In the genomic region with DNA sequence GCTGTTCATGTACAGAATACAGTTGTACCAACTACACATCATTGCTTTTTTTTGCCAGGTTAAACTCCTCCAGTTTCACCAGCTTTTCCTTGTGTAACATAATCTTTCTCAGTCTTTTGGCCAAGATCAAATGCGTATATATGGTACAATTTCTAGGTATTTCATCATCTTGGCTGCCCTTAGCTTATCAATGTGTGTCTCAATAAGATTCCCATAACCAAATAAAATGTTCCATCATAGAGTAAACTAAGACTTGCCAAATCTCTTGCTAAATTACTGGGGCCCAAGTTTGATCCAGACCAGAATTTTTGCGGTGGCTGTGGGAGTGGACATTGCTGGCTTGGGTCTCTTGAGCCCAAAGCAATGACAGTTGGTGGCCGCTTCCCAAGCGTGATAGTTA, we compare ENCODE assay signal across 19 cellular contexts. TPM values are rescaled to one million over a fixed set of nuclear protein-coding genes. Genes with fewer than 3 reads are reported as not detected.
DNase-seq lines count a peak whose midpoint lies in the region; ATAC-seq, FAIRE-seq and TF ChIP-seq lines count a peak whose summit lies in the region.
"Had no signal": no experiment of that assay in that cellular context is flagged by ENCODE, and none has a peak within 500 bp of the region (broad histone marks: within the 10 kb centered on the region; RNA-seq: fewer than 3 reads in every experiment).

No MANE protein-coding gene starts in this region.

- H3K4me2 ChIP-seq in Karpas-422 (ENCODE audit: low read depth, low read length, poor library complexity, severe bottlenecking) (no peak overlapping the region), GM23248 (ENCODE audit: unreplicated experiment) (no peak overlapping the region)
- H3K4me2 ChIP-seq: BLaER1 treated with 17β-estradiol and CSF1 and Interleukin-3, amounts not matched to agents 10 nM and 100 nM; GM23338 had no signal

- no peaks in the 10 kb centered on the region for H3K36me3 ChIP-seq in Karpas-422 (ENCODE audit: insufficient read depth, low read length)
- H3K36me3 ChIP-seq in GM23248 (ENCODE audit: low read depth) = no peaks in the 10 kb centered on the region
- H3K36me3 ChIP-seq in mucosa of descending colon (ENCODE audit: low read depth) = no peaks in the 10 kb centered on the region
- H3K36me3 ChIP-seq: BLaER1 treated with 17β-estradiol and CSF1 and Interleukin-3, amounts not matched to agents 10 nM and 100 nM had no signal

- H3K79me2 ChIP-seq in Karpas-422 (ENCODE audit: low read length) (no peaks in the 10 kb centered on the region), GM23248 (ENCODE audit: insufficient read depth) (no peaks in the 10 kb centered on the region)

- no peak for TF ChIP-seq POLR2A in GM12892 (IDR thresholded peaks at IDR 0.05; ENCODE audit: low read depth, low read length)

- WGBS in GM23248 (ENCODE audit: low coverage in 1 of 2, low lambda C conversion rate in 2 of 2, missing lambda C conversion rate in 2 of 2), 2 experiments = 91 to 99% methylated on average over 4 of the region's 4 CpGs

- no peak overlapping the region for H3K9ac ChIP-seq in Karpas-422 (ENCODE audit: low read length)
- H3K9ac ChIP-seq in GM23248 = no peak overlapping the region
- H3K9ac ChIP-seq: BLaER1 treated with 17β-estradiol and CSF1 and Interleukin-3, amounts not matched to agents 10 nM and 100 nM had no signal

- H4K20me1 ChIP-seq in Karpas-422 (ENCODE audit: insufficient read depth, low read depth, low read length) (no peaks in the 10 kb centered on the region), GM23248 (ENCODE audit: insufficient read depth) (no peaks in the 10 kb centered on the region)
- H4K20me1 ChIP-seq: BLaER1 treated with 17β-estradiol and CSF1 and Interleukin-3, amounts not matched to agents 10 nM and 100 nM had no signal

- no peak for TF ChIP-seq CTCF in mucosa of descending colon (IDR thresholded peaks at IDR 0.05)

- no peaks in the 10 kb centered on the region for H3F3A ChIP-seq in GM23248 (ENCODE audit: insufficient read depth)

- intact Hi-C loops in mucosa of descending colon (cut with DNase I, micrococcal nuclease) = no loop called here

- H3K9me2 ChIP-seq in Karpas-422 (replicated peaks; ENCODE audit: insufficient read depth, low read length) (no peaks in the 10 kb centered on the region), GM23248 (ENCODE audit: insufficient read depth) (no peaks in the 10 kb centered on the region)

- H3K27ac ChIP-seq in Karpas-422 (ENCODE audit: low read length) (no peak overlapping the region), GM23248 (no peak overlapping the region)
- H3K27ac ChIP-seq: BLaER1 treated with 17β-estradiol and CSF1 and Interleukin-3, amounts not matched to agents 10 nM and 100 nM had no signal

- H3K4me3 ChIP-seq in Karpas-422 (ENCODE audit: low read length) (no peak overlapping the region), GM23248 (no peak overlapping the region), mucosa of descending colon (no peak overlapping the region)
- H3K4me3 ChIP-seq: BLaER1 treated with 17β-estradiol and CSF1 and Interleukin-3, amounts not matched to agents 10 nM and 100 nM; GM12878; GM23338 had no signal

- H3K9me3 ChIP-seq in Karpas-422 (ENCODE audit: low read length) (no peaks in the 10 kb centered on the region), GM23248 (ENCODE audit: low read depth) (no peaks in the 10 kb centered on the region), mucosa of descending colon (no peaks in the 10 kb centered on the region)
- H3K9me3 ChIP-seq: BLaER1 treated with 17β-estradiol and CSF1 and Interleukin-3, amounts not matched to agents 10 nM and 100 nM had no signal

- FAIRE-seq in GM12892 (lab: Jason Lieb, UNC) = peak; percentile 56
- FAIRE-seq: GM12878, GM19239, H54, HTR-8/SVneo had no signal

- in situ Hi-C loops in GM23248 (cut with MboI) = no loop called here

- no peak for DNase-seq in GM12892 (ENCODE audit: insufficient read length)
- peak; percentile 6 for DNase-seq in Karpas-422
- DNase-seq in fibroblast of gingiva (ENCODE audit: low read depth) = peak; percentile 21
- no peak for DNase-seq in left lobe of liver (ENCODE audit: low spot score)
- DNase-seq in GM23248 = no peak
- no peak for DNase-seq in mucosa of descending colon
- DNase-seq in COLO829 (ENCODE audit: low spot score) = no peak
- DNase-seq: CD8-positive, alpha-beta T cell; COR-L47; DMS 273 treated with DMSO at 0.1 percent for 48 hours; DND-41; EL; HCEC 1CT had no signal

- no peaks in the 10 kb centered on the region for H3K4me1 ChIP-seq in Karpas-422 (ENCODE audit: low read length)
- no peaks in the 10 kb centered on the region for H3K4me1 ChIP-seq in GM23248 (ENCODE audit: insufficient read depth)
- no peaks in the 10 kb centered on the region for H3K4me1 ChIP-seq in mucosa of descending colon (ENCODE audit: low read depth)

- ATAC-seq in left lobe of liver = peak; percentile 44
- no peak for ATAC-seq in mucosa of descending colon
- ATAC-seq: CD8-positive, alpha-beta T cell; GM12878; GM23338 had no signal

- no peak overlapping the region for H2AFZ ChIP-seq in Karpas-422 (ENCODE audit: low read length)
- no peak overlapping the region for H2AFZ ChIP-seq in GM23248
- H2AFZ ChIP-seq: GM23338 had no signal

- H3K27me3 ChIP-seq in Karpas-422 (ENCODE audit: low read length) = no peaks in the 10 kb centered on the region
- H3K27me3 ChIP-seq in GM23248 (replicated peaks; ENCODE audit: insufficient read depth) = no peaks in the 10 kb centered on the region
- H3K27me3 ChIP-seq: BLaER1 treated with 17β-estradiol and CSF1 and Interleukin-3, amounts not matched to agents 10 nM and 100 nM had no signal

RNA-seq across cellular contexts. Expression of a gene that starts 24.3 kb away (rescaled TPM):
- polyA plus RNA-seq in GM12892 (2012; ENCODE audit: missing spikeins) = 40.0 TPM
- 173 and 203 TPM in 2 replicates for total RNA-seq in Karpas-422 (2014; rRNA removed; shearing (Covaris generic); ENCODE audit: low replicate concordance)
- total RNA-seq in left lobe of liver = 31.4 TPM
- 110 and 112 TPM in 2 replicates for total RNA-seq in GM23248 (2014; rRNA removed; shearing (Covaris generic))
- polyA plus RNA-seq in GM23248 (2016; fragmentation: Nextera tagmentation; extraction: Ambion mirVana) = 42.8 and 46.4 TPM in 2 replicates
- 100 to 1,000 TPM; 123 to 157 (median 129) TPM for total RNA-seq in mucosa of descending colon

Comparison
In these comparisons a context has a peak if more than half of its experiments do, and no peak if none do; other contexts are left out.
1. DNase-seq: peak in Karpas-422 (single experiment) and fibroblast of gingiva (single experiment); none in GM12892 (single experiment), left lobe of liver (single experiment), GM23248 (single experiment), mucosa of descending colon (0 of 3) and COLO829 (single experiment).